Comparison of ENCODE assay signal across 2 cellular contexts in the genomic region with DNA sequence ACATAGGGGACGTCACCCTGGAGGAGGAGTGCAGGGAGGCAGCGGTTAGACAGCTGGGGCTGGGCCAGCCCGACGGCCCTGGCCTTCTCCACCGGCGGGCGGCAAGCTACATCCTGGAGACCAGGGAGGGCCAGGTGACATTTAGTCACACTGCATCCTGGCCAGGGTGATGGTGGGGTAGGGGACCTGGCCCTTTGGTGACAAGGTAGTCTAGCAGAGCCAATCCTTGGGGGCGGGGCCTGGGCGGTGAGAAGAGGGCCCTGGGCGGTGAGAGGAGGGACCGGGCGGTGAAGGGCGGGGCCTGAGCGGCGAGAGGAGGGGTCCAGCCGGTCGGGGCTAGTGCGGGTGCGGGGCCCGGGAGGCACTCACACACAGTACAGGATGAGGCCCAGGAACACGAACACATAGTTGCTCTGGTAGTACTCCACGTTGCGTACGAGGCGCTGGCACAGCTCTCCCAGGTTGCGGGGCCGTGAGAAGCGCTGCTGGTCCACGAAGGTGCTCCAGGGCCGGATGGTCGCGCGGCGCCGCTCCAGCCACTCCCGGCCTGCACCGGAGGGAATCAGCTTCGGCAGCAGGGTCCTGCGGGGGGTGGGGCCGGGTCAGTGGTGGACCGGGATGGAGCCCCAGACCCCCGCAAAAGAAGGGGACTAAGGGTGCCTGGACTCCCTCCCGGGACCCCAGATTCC.
A peak's percentile ranks its signal among the peaks of the same experiment; 100 is the strongest.
TF ChIP-seq lines count a peak whose summit lies in the region.

No MANE protein-coding gene starts in this region.

TF ChIP-seq in IMR-90, 13 proteins besides CTCF, POLR2A, EP300 and RAD21:
- no peak for TF ChIP-seq RFX5 (IDR thresholded peaks at IDR 0.05; ENCODE audit: low read depth, low read length)
- no peak for TF ChIP-seq USF2 (IDR thresholded peaks at IDR 0.05; ENCODE audit: low read depth, low read length)
- TF ChIP-seq FOS (IDR thresholded peaks at IDR 0.05; ENCODE audit: low read depth, low read length): no peak
- no peak for TF ChIP-seq SMC3 (IDR thresholded peaks at IDR 0.05; ENCODE audit: low read depth, low read length)
- no peak for TF ChIP-seq CEBPB (IDR thresholded peaks at IDR 0.05; ENCODE audit: low read depth, low read length)
- TF ChIP-seq CHD1 (IDR thresholded peaks at IDR 0.05; ENCODE audit: low read depth, low read length): no peak
- TF ChIP-seq MAZ (IDR thresholded peaks at IDR 0.05; ENCODE audit: borderline replicate concordance, low read depth, low read length): peak; percentile 79; the same call in 1 of the 2 replicates
TF ChIP-seq in IMR-90: peak in this region for 1.

TF ChIP-seq in neural cell, 6 proteins besides CTCF, POLR2A, EP300 and RAD21:
- TF ChIP-seq TAF1 (IDR thresholded peaks at IDR 0.05; ENCODE audit: low read depth): no peak
- peak; percentile 57 for TF ChIP-seq POLR2AphosphoS5 (IDR thresholded peaks at IDR 0.05)
- peak; percentile 40 for TF ChIP-seq MXI1 (conservative IDR thresholded peaks at IDR 0.05; ENCODE audit: poor library complexity, severe bottlenecking)
